23 cellular contexts compared by ENCODE assay signal in genomic region chr16:56836410-56836834, GRCh38. TPM values are rescaled to one million over a fixed set of nuclear protein-coding genes. Genes with fewer than 3 reads are reported as not detected.
DNase-seq lines count a peak whose midpoint lies in the region; ATAC-seq and TF ChIP-seq lines count a peak whose summit lies in the region.
"Had no signal": no experiment of that assay in that cellular context is flagged by ENCODE, and none has a peak within 500 bp of the region (broad histone marks: within the 10 kb centered on the region; RNA-seq: fewer than 3 reads in every experiment).

No MANE protein-coding gene starts in this region.

- H3K4me3 ChIP-seq in fibroblast of the aortic adventitia (ENCODE audit: low read depth, low read length): no peak overlapping the region
- H3K4me3 ChIP-seq: gastroesophageal sphincter, thoracic aorta had no signal

- peaks cover 6% of the 10 kb centered on the region for H3K4me1 Mint-ChIP-seq in stimulated activated naive CD8-positive, alpha-beta T cell treated with anti-CD3 and anti-CD28 coated beads, Interleukin-15, amount 100 ng/mL, for 72 hours
- H3K4me1 Mint-ChIP-seq in natural killer cell treated with Interleukin-12 subunit alpha and Interleukin-12 subunit beta and Interleukin-15 and Interleukin-18, amount 100 ng/mL, for 72 hours (ENCODE audit: low read depth in 2 of 2): peaks cover 0 to 7% of the 10 kb centered on the region in 2 donors
- H3K4me1 Mint-ChIP-seq: central memory CD8-positive, alpha-beta T cell; stimulated activated memory B cell treated with anti-CD40 and anti-IgM and Interleukin-4, amounts not matched to agents 10 μg/mL and 1 μg/mL and 100 μg/mL, for 72 hours had no signal

- H3K36me3 Mint-ChIP-seq in natural killer cell treated with Interleukin-12 subunit alpha and Interleukin-12 subunit beta and Interleukin-15 and Interleukin-18, amount 100 ng/mL, for 72 hours: peaks cover 28% of the 10 kb centered on the region

- no peak for TF ChIP-seq CTCF in fibroblast of the aortic adventitia (IDR thresholded peaks at IDR 0.05; ENCODE audit: insufficient read depth, low read length)

- no peak for DNase-seq in stimulated activated naive CD8-positive, alpha-beta T cell treated with anti-CD3 and anti-CD28 coated beads, Interleukin-15, amount 100 ng/mL, for 72 hours
- no peak for DNase-seq in stimulated activated naive CD8-positive, alpha-beta T cell treated with anti-CD3 and anti-CD28 coated beads, Interleukin-15, Interleukin-2, amounts not matched to agents 100 U/mL and 50 U/mL, for 24 hours
- DNase-seq in RPMI8226 (peak; percentile 30), fibroblast of the aortic adventitia (ENCODE audit: low read depth) (peak; percentile 78), HEK293T (ENCODE audit: extremely low spot score) (no peak), HuH-7 (ENCODE audit: low spot score) (no peak)
- DNase-seq in natural killer cell treated with Interleukin-12 subunit alpha and Interleukin-12 subunit beta and Interleukin-15 and Interleukin-18, amount 100 ng/mL, for 72 hours (ENCODE audit: low spot score): no peak
- DNase-seq: activated CD4-positive, alpha-beta T cell treated with anti-CD3 and anti-CD28 coated beads, Interleukin-2, amount 10 ng/mL, durations not matched to agents 24 days and 14 days; activated gamma-delta T cell; DMS79 treated with DMSO at 0.1 percent for 48 hours; GOT3; Kasumi-1; naive thymus-derived CD4-positive, alpha-beta T cell; NCI-H1092; NCI-H2081; NCI-H510A treated with DMSO at 0.1 percent for 48 hours; T-helper 1 cell had no signal

- H3K27me3 Mint-ChIP-seq in stimulated activated naive CD8-positive, alpha-beta T cell treated with anti-CD3 and anti-CD28 coated beads, Interleukin-15, amount 100 ng/mL, for 72 hours: no peaks in the 10 kb centered on the region
- H3K27me3 Mint-ChIP-seq in natural killer cell treated with Interleukin-12 subunit alpha and Interleukin-12 subunit beta and Interleukin-15 and Interleukin-18, amount 100 ng/mL, for 72 hours: no peaks in the 10 kb centered on the region
- H3K27me3 Mint-ChIP-seq: activated CD4-positive, alpha-beta T cell treated with anti-CD3 and anti-CD28 coated beads, Interleukin-2, amount 10 ng/mL, durations not matched to agents 24 days and 14 days; central memory CD8-positive, alpha-beta T cell; naive thymus-derived CD4-positive, alpha-beta T cell; stimulated activated memory B cell treated with anti-CD40 and anti-IgM and Interleukin-4, amounts not matched to agents 10 μg/mL and 1 μg/mL and 100 μg/mL, for 72 hours had no signal

- H3K27ac Mint-ChIP-seq in stimulated activated naive CD8-positive, alpha-beta T cell treated with anti-CD3 and anti-CD28 coated beads, Interleukin-15, amount 100 ng/mL, for 72 hours: peak overlapping the region; percentile 22 to 41
- no peak overlapping the region for H3K27ac Mint-ChIP-seq in natural killer cell treated with Interleukin-12 subunit alpha and Interleukin-12 subunit beta and Interleukin-15 and Interleukin-18, amount 100 ng/mL, for 72 hours
- H3K27ac Mint-ChIP-seq: activated CD4-positive, alpha-beta T cell treated with anti-CD3 and anti-CD28 coated beads, Interleukin-2, amount 10 ng/mL, durations not matched to agents 24 days and 14 days; stimulated activated memory B cell treated with anti-CD40 and anti-IgM and Interleukin-4, amounts not matched to agents 10 μg/mL and 1 μg/mL and 100 μg/mL, for 72 hours had no signal

- no peak for ATAC-seq in stimulated activated naive CD8-positive, alpha-beta T cell treated with anti-CD3 and anti-CD28 coated beads, Interleukin-15, amount 100 ng/mL, for 72 hours
- ATAC-seq in stimulated activated naive CD8-positive, alpha-beta T cell treated with anti-CD3 and anti-CD28 coated beads, Interleukin-15, Interleukin-2, amounts not matched to agents 100 U/mL and 50 U/mL, for 24 hours: no peak
- no peak for ATAC-seq in natural killer cell treated with Interleukin-12 subunit alpha and Interleukin-12 subunit beta and Interleukin-15 and Interleukin-18, amount 100 ng/mL, for 72 hours
- ATAC-seq: gastroesophageal sphincter; naive thymus-derived CD4-positive, alpha-beta T cell; stimulated activated memory B cell treated with anti-CD40 and anti-IgM and Interleukin-4, amounts not matched to agents 10 μg/mL and 1 μg/mL and 100 μg/mL, for 72 hours had no signal

- POLR2A ChIA-PET in HEK293T (lab: Yijun Ruan, JAX): no interaction called here

- H3K9me3 Mint-ChIP-seq in stimulated activated naive CD8-positive, alpha-beta T cell treated with anti-CD3 and anti-CD28 coated beads, Interleukin-15, amount 100 ng/mL, for 72 hours: no peaks in the 10 kb centered on the region
- no peaks in the 10 kb centered on the region for H3K9me3 Mint-ChIP-seq in natural killer cell treated with Interleukin-12 subunit alpha and Interleukin-12 subunit beta and Interleukin-15 and Interleukin-18, amount 100 ng/mL, for 72 hours
- H3K9me3 Mint-ChIP-seq: activated CD4-positive, alpha-beta T cell treated with anti-CD3 and anti-CD28 coated beads, Interleukin-2, amount 10 ng/mL, durations not matched to agents 24 days and 14 days; central memory CD8-positive, alpha-beta T cell; naive thymus-derived CD4-positive, alpha-beta T cell; stimulated activated memory B cell treated with anti-CD40 and anti-IgM and Interleukin-4, amounts not matched to agents 10 μg/mL and 1 μg/mL and 100 μg/mL, for 72 hours had no signal

- H3K4me3 Mint-ChIP-seq in stimulated activated naive CD8-positive, alpha-beta T cell treated with anti-CD3 and anti-CD28 coated beads, Interleukin-15, amount 100 ng/mL, for 72 hours: no peak overlapping the region
- no peak overlapping the region for H3K4me3 Mint-ChIP-seq in natural killer cell treated with Interleukin-12 subunit alpha and Interleukin-12 subunit beta and Interleukin-15 and Interleukin-18, amount 100 ng/mL, for 72 hours
- H3K4me3 Mint-ChIP-seq: activated CD4-positive, alpha-beta T cell treated with anti-CD3 and anti-CD28 coated beads, Interleukin-2, amount 10 ng/mL, durations not matched to agents 24 days and 14 days; central memory CD8-positive, alpha-beta T cell; naive thymus-derived CD4-positive, alpha-beta T cell; stimulated activated memory B cell treated with anti-CD40 and anti-IgM and Interleukin-4, amounts not matched to agents 10 μg/mL and 1 μg/mL and 100 μg/mL, for 72 hours had no signal

- CTCF ChIA-PET in HEK293T (lab: Yijun Ruan, JAX): interaction anchor here (0.6 kb wide), 1 partner anchor 108 kb away, joined by 5 read pairs; no protein-coding TSS in a partner anchor

TF ChIP-seq in HEK293T, 16 proteins besides CTCF, POLR2A, EP300 and RAD21:
- TF ChIP-seq SUZ12 (IDR thresholded peaks at IDR 0.05) (no peak), NFRKB (IDR thresholded peaks at IDR 0.05) (no peak), ELF4 (IDR thresholded peaks at IDR 0.05) (no peak)
TF ChIP-seq in HEK293T: peak in this region for 0.

RNA-seq across cellular contexts. Expression of gene SLC12A3, which starts 28.6 kb away (rescaled TPM):
- not detected in 2 replicates for total RNA-seq in fibroblast of the aortic adventitia (ENCODE audit: low replicate concordance)
- not detected for total RNA-seq in natural killer cell treated with Interleukin-12 subunit alpha and Interleukin-12 subunit beta and Interleukin-15 and Interleukin-18, amount 100 ng/mL, for 72 hours
- total RNA-seq: activated CD4-positive, alpha-beta T cell treated with anti-CD3 and anti-CD28 coated beads, Interleukin-2, amount 10 ng/mL, durations not matched to agents 24 days and 14 days; gastroesophageal sphincter; HT1080; mesenteric fat pad; thoracic aorta had no signal

Comparison
In these comparisons a context has a peak if more than half of its experiments do, and no peak if none do; other contexts are left out.
1. DNase-seq: peak in RPMI8226 (single experiment) and fibroblast of the aortic adventitia (single experiment); none in stimulated activated naive CD8-positive, alpha-beta T cell treated with anti-CD3 and anti-CD28 coated beads, Interleukin-15, amount 100 ng/mL, for 72 hours (0 of 2), stimulated activated naive CD8-positive, alpha-beta T cell treated with anti-CD3 and anti-CD28 coated beads, Interleukin-15, Interleukin-2, amounts not matched to agents 100 U/mL and 50 U/mL, for 24 hours (single experiment), HEK293T (single experiment), HuH-7 (single experiment) and natural killer cell treated with Interleukin-12 subunit alpha and Interleukin-12 subunit beta and Interleukin-15 and Interleukin-18, amount 100 ng/mL, for 72 hours (single experiment).
2. H3K27ac Mint-ChIP-seq: peak in stimulated activated naive CD8-positive, alpha-beta T cell treated with anti-CD3 and anti-CD28 coated beads, Interleukin-15, amount 100 ng/mL, for 72 hours (2 of 2); none in natural killer cell treated with Interleukin-12 subunit alpha and Interleukin-12 subunit beta and Interleukin-15 and Interleukin-18, amount 100 ng/mL, for 72 hours (0 of 2).